In genomic region chr3:106068386-106068785, GRCh38 we compare ENCODE assay signal across 11 cellular contexts.
DNase-seq lines count a peak whose midpoint lies in the region; ATAC-seq and TF ChIP-seq lines count a peak whose summit lies in the region.
"Had no signal": no experiment of that assay in that cellular context is flagged by ENCODE, and none has a peak within 500 bp of the region (broad histone marks: within the 10 kb centered on the region; RNA-seq: fewer than 3 reads in every experiment).

No MANE protein-coding gene starts in this region.

- peaks cover 2% of the 10 kb centered on the region for H3K36me3 Mint-ChIP-seq in activated CD4-positive, alpha-beta T cell treated with anti-CD3 and anti-CD28 coated beads for 36 hours (ENCODE audit: low read depth)
- H3K36me3 Mint-ChIP-seq in T-helper 1 cell treated with Interleukin-12 subunit alpha and Interleukin-12 subunit beta and Interleukin-4 antibody, amounts not matched to agents 30 μg/mL and 1 μg/mL, for 36 hours (ENCODE audit: low read depth): peaks cover 14% of the 10 kb centered on the region
- H3K36me3 Mint-ChIP-seq: brain had no signal

- intact Hi-C loops in activated CD4-positive, alpha-beta T cell treated with anti-CD3 and anti-CD28 coated beads for 36 hours (cut with DNase I, micrococcal nuclease): no loop called here
- intact Hi-C loops in spleen (cut with DNase I; ENCODE audit: low total_unique reads): no loop called here

- no peaks in the 10 kb centered on the region for H3K36me3 ChIP-seq in spleen
- H3K36me3 ChIP-seq: transverse colon had no signal

- no peak for TF ChIP-seq POLR2A in spleen (IDR thresholded peaks at IDR 0.05)

- CTCF ChIA-PET in activated CD4-positive, alpha-beta T cell treated with anti-CD3 and anti-CD28 coated beads for 36 hours (lab: Charles Lee): interaction anchor here (1.7 kb wide), 1 partner anchor 541 kb away, joined by 5 read pairs; no protein-coding TSS in a partner anchor

- H3K27ac ChIP-seq in spleen: peak overlapping the region in 5 of 8 donors; percentile 7 to 56 (median 39)
- H3K27ac ChIP-seq: transverse colon had no signal

- peak overlapping the region; percentile 39 for H3K27ac Mint-ChIP-seq in activated CD4-positive, alpha-beta T cell treated with anti-CD3 and anti-CD28 coated beads for 36 hours
- H3K27ac Mint-ChIP-seq in T-helper 1 cell treated with Interleukin-12 subunit alpha and Interleukin-12 subunit beta and Interleukin-4 antibody, amounts not matched to agents 30 μg/mL and 1 μg/mL, for 36 hours: peak overlapping the region; percentile 67

- no peak for TF ChIP-seq CTCF in spleen (IDR thresholded peaks at IDR 0.05 in 8 of 11, conservative IDR thresholded peaks at IDR 0.05 in 3 of 11)

- peaks cover 0 to 15% (median 7%) of the 10 kb centered on the region in 8 donors for H3K9me3 ChIP-seq in spleen
- H3K9me3 ChIP-seq: transverse colon had no signal

- no peaks in the 10 kb centered on the region for H3K27me3 Mint-ChIP-seq in activated CD4-positive, alpha-beta T cell treated with anti-CD3 and anti-CD28 coated beads for 36 hours
- H3K27me3 Mint-ChIP-seq in T-helper 1 cell treated with Interleukin-12 subunit alpha and Interleukin-12 subunit beta and Interleukin-4 antibody, amounts not matched to agents 30 μg/mL and 1 μg/mL, for 36 hours (ENCODE audit: low read depth): no peaks in the 10 kb centered on the region
- H3K27me3 Mint-ChIP-seq: brain had no signal

- H3K4me3 ChIP-seq in spleen: no peak overlapping the region
- H3K4me3 ChIP-seq: transverse colon had no signal

- no peak for ATAC-seq in activated CD4-positive, alpha-beta T cell treated with anti-CD3 and anti-CD28 coated beads for 36 hours
- ATAC-seq in GM18907 (IDR thresholded peaks at IDR 0.05; ENCODE audit: unreplicated experiment): no peak

- no peaks in the 10 kb centered on the region for H3K27me3 ChIP-seq in spleen (replicated peaks in 1 of 7)
- H3K27me3 ChIP-seq: transverse colon had no signal

- POLR2A ChIA-PET in activated CD4-positive, alpha-beta T cell treated with anti-CD3 and anti-CD28 coated beads for 36 hours (lab: Charles Lee): no interaction called here

- no peak for DNase-seq in activated CD4-positive, alpha-beta T cell treated with anti-CD3 and anti-CD28 coated beads for 36 hours
- DNase-seq in activated CD4-positive, alpha-beta T cell treated with anti-CD3 and anti-CD28 coated beads, Interleukin-2, amount 50 U/mL, for 4 hours: no peak
- DNase-seq in fibroblast of peridontal ligament (ENCODE audit: extremely low read depth) (peak; percentile 74), spleen (no peak), HK-2 (ENCODE audit: unreplicated experiment) (no peak)
- no peak for DNase-seq in stimulated activated naive CD4-positive, alpha-beta T cell treated with Interleukin-2 at 50 U/mL for 16 hours (lab: John Stamatoyannopoulos, UW)
- DNase-seq: Kasumi-1, transverse colon had no signal

- no peaks in the 10 kb centered on the region for H3K4me1 ChIP-seq in spleen

- peaks cover 10% of the 10 kb centered on the region for H3K9me3 Mint-ChIP-seq in activated CD4-positive, alpha-beta T cell treated with anti-CD3 and anti-CD28 coated beads for 36 hours (ENCODE audit: low read depth)
- H3K9me3 Mint-ChIP-seq in T-helper 1 cell treated with Interleukin-12 subunit alpha and Interleukin-12 subunit beta and Interleukin-4 antibody, amounts not matched to agents 30 μg/mL and 1 μg/mL, for 36 hours: peaks cover 32% of the 10 kb centered on the region

- no peak overlapping the region for H3K4me3 Mint-ChIP-seq in activated CD4-positive, alpha-beta T cell treated with anti-CD3 and anti-CD28 coated beads for 36 hours
- H3K4me3 Mint-ChIP-seq in T-helper 1 cell treated with Interleukin-12 subunit alpha and Interleukin-12 subunit beta and Interleukin-4 antibody, amounts not matched to agents 30 μg/mL and 1 μg/mL, for 36 hours: no peak overlapping the region
- H3K4me3 Mint-ChIP-seq: brain had no signal

- 65 to 76% (median 70%) methylated on average over 1 of the region's 1 CpG for WGBS in spleen, 5 donors

- H3K4me1 Mint-ChIP-seq in activated CD4-positive, alpha-beta T cell treated with anti-CD3 and anti-CD28 coated beads for 36 hours: peaks cover 15% of the 10 kb centered on the region
- H3K4me1 Mint-ChIP-seq in T-helper 1 cell treated with Interleukin-12 subunit alpha and Interleukin-12 subunit beta and Interleukin-4 antibody, amounts not matched to agents 30 μg/mL and 1 μg/mL, for 36 hours (ENCODE audit: low read depth): peaks cover 9% of the 10 kb centered on the region
